In the genomic region with DNA sequence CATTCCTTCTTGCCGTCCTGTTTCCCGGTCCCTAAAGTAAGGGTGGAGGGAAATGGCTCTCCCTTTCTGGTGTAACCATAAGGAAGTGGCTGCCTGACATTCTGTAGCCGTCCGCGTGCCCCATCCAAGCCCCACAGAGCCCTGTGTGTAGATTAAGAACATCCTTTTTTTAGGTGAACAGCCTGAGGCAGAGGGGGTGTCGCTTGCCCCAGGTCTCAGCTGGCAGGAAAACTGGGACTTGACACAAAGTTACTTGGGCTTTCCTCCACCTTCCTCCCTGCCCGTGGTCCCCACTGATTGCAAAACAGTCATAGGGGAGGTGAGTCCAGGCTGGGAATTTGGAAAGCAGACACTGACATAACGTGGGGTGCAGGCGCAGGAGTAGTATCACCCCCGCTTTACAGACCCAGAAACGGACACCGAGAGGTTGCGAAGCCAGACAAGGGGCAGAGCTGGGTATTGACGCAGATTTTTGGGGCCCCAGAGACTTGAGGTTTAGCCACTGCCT, we compare ENCODE assay signal across 1 cellular context.
TF ChIP-seq lines count a peak whose summit lies in the region.

No MANE protein-coding gene starts in this region.

TF ChIP-seq in GM23338, 12 proteins besides CTCF, POLR2A, EP300 and RAD21 (continued from another document):
- TF ChIP-seq, protein P1, sequence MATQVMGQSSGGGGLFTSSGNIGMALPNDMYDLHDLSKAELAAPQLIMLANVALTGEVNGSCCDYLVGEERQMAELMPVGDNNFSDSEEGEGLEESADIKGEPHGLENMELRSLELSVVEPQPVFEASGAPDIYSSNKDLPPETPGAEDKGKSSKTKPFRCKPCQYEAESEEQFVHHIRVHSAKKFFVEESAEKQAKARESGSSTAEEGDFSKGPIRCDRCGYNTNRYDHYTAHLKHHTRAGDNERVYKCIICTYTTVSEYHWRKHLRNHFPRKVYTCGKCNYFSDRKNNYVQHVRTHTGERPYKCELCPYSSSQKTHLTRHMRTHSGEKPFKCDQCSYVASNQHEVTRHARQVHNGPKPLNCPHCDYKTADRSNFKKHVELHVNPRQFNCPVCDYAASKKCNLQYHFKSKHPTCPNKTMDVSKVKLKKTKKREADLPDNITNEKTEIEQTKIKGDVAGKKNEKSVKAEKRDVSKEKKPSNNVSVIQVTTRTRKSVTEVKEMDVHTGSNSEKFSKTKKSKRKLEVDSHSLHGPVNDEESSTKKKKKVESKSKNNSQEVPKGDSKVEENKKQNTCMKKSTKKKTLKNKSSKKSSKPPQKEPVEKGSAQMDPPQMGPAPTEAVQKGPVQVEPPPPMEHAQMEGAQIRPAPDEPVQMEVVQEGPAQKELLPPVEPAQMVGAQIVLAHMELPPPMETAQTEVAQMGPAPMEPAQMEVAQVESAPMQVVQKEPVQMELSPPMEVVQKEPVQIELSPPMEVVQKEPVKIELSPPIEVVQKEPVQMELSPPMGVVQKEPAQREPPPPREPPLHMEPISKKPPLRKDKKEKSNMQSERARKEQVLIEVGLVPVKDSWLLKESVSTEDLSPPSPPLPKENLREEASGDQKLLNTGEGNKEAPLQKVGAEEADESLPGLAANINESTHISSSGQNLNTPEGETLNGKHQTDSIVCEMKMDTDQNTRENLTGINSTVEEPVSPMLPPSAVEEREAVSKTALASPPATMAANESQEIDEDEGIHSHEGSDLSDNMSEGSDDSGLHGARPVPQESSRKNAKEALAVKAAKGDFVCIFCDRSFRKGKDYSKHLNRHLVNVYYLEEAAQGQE (IDR thresholded peaks at IDR 0.05; ENCODE audit: unreplicated experiment) = no peak
- no peak for TF ChIP-seq ZNF114 (CRISPR knock-in tag; IDR thresholded peaks at IDR 0.05)
- no peak for TF ChIP-seq EZH2phosphoT487 (IDR thresholded peaks at IDR 0.05; ENCODE audit: unreplicated experiment)
- TF ChIP-seq EZH2 (IDR thresholded peaks at IDR 0.05; ENCODE audit: low read depth, unreplicated experiment) = no peak
- no peak for TF ChIP-seq ZNF331 (CRISPR knock-in tag; IDR thresholded peaks at IDR 0.05; ENCODE audit: low read depth)
- TF ChIP-seq POLR2AphosphoS5 (IDR thresholded peaks at IDR 0.05; ENCODE audit: low read depth) = no peak
- TF ChIP-seq, protein P2, sequence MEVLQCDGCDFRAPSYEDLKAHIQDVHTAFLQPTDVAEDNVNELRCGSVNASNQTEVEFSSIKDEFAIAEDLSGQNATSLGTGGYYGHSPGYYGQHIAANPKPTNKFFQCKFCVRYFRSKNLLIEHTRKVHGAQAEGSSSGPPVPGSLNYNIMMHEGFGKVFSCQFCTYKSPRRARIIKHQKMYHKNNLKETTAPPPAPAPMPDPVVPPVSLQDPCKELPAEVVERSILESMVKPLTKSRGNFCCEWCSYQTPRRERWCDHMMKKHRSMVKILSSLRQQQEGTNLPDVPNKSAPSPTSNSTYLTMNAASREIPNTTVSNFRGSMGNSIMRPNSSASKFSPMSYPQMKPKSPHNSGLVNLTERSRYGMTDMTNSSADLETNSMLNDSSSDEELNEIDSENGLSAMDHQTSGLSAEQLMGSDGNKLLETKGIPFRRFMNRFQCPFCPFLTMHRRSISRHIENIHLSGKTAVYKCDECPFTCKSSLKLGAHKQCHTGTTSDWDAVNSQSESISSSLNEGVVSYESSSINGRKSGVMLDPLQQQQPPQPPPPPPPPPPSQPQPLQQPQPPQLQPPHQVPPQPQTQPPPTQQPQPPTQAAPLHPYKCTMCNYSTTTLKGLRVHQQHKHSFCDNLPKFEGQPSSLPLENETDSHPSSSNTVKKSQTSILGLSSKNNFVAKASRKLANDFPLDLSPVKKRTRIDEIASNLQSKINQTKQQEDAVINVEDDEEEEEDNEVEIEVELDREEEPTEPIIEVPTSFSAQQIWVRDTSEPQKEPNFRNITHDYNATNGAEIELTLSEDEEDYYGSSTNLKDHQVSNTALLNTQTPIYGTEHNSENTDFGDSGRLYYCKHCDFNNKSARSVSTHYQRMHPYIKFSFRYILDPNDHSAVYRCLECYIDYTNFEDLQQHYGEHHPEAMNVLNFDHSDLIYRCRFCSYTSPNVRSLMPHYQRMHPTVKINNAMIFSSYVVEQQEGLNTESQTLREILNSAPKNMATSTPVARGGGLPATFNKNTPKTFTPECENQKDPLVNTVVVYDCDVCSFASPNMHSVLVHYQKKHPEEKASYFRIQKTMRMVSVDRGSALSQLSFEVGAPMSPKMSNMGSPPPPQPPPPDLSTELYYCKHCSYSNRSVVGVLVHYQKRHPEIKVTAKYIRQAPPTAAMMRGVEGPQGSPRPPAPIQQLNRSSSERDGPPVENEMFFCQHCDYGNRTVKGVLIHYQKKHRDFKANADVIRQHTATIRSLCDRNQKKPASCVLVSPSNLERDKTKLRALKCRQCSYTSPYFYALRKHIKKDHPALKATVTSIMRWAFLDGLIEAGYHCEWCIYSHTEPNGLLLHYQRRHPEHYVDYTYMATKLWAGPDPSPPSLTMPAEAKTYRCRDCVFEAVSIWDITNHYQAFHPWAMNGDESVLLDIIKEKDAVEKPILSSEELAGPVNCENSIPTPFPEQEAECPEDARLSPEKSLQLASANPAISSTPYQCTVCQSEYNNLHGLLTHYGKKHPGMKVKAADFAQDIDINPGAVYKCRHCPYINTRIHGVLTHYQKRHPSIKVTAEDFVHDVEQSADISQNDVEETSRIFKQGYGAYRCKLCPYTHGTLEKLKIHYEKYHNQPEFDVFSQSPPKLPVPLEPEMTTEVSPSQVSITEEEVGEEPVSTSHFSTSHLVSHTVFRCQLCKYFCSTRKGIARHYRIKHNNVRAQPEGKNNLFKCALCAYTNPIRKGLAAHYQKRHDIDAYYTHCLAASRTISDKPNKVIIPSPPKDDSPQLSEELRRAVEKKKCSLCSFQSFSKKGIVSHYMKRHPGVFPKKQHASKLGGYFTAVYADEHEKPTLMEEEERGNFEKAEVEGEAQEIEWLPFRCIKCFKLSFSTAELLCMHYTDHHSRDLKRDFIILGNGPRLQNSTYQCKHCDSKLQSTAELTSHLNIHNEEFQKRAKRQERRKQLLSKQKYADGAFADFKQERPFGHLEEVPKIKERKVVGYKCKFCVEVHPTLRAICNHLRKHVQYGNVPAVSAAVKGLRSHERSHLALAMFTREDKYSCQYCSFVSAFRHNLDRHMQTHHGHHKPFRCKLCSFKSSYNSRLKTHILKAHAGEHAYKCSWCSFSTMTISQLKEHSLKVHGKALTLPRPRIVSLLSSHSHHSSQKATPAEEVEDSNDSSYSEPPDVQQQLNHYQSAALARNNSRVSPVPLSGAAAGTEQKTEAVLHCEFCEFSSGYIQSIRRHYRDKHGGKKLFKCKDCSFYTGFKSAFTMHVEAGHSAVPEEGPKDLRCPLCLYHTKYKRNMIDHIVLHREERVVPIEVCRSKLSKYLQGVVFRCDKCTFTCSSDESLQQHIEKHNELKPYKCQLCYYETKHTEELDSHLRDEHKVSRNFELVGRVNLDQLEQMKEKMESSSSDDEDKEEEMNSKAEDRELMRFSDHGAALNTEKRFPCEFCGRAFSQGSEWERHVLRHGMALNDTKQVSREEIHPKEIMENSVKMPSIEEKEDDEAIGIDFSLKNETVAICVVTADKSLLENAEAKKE (CRISPR knock-in tag; IDR thresholded peaks at IDR 0.05) = no peak
